ENCODE assay signal across 19 cellular contexts in the genomic region with DNA sequence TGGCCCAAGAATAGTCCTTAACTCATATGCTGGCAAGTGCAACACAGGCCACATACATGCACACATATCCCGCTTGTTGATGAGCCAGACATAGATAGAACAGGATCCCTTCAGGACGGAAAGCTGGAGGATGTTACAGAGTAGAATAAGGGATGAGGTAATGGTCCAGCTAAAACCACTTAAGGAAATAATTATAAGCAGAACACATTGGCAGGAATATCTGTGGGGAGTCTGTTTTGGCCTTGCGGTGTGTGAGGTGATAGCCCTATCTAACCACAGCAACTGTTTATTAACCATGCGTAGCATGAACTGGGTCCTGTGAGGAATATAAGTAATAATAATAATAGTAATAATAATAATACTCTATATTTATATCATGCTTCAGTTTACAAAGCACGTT. TPM values are rescaled to one million over a fixed set of nuclear protein-coding genes. Genes with fewer than 3 reads are reported as not detected.
DNase-seq lines count a peak whose midpoint lies in the region; ATAC-seq, FAIRE-seq and TF ChIP-seq lines count a peak whose summit lies in the region.
"Had no signal": no experiment of that assay in that cellular context is flagged by ENCODE, and none has a peak within 500 bp of the region (broad histone marks: within the 10 kb centered on the region; RNA-seq: fewer than 3 reads in every experiment).

No MANE protein-coding gene starts in this region.

- DNase-seq in AG09319 (ENCODE audit: extremely low read depth, low read depth) = peak; percentile 11
- peak; percentile 16 for DNase-seq in LHCN-M2 (ENCODE audit: low read depth)
- DNase-seq in K562 (ENCODE audit: extremely low read depth in 1 of 4, low spot score in 3 of 4) = peak in 3 of 4 experiments; percentile 52 to 66 (median 64)
- DNase-seq in UCSD-AML1 (lab: John Stamatoyannopoulos, UW; ENCODE audit: unreplicated experiment) = no peak
- DNase-seq: activated B cell treated with CpG ODN at 0.5 μM for 24 hours; activated CD8-positive, alpha-beta memory T cell treated with anti-CD3 and anti-CD28 coated beads for 24 hours; activated naive CD8-positive, alpha-beta T cell treated with anti-CD3 and anti-CD28 coated beads, Interleukin-2, amount 50 U/mL, for 24 hours; COR-L47; KG1; NCI-H2107; NCI-H774 had no signal

- CTCF ChIA-PET in K562 (lab: Yijun Ruan, JAX; ENCODE audit: low intra/inter-chr PET ratio) = no interaction called here

- no peak overlapping the region; the same call in 2 of the 3 replicates for H3K27ac ChIP-seq in K562 (ENCODE audit: extremely low read depth, low read depth, low read length)

- TF ChIP-seq EP300 in K562 (IDR thresholded peaks at IDR 0.05; ENCODE audit: low read length) = no peak; the same call in 1 of the 2 replicates

- ATAC-seq in K562 (peak; percentile 74), GM18520 (IDR thresholded peaks at IDR 0.05; ENCODE audit: unreplicated experiment) (no peak), HG02759 (IDR thresholded peaks at IDR 0.05; ENCODE audit: unreplicated experiment) (no peak), HG03139 (IDR thresholded peaks at IDR 0.05; ENCODE audit: unreplicated experiment) (no peak)
- ATAC-seq: activated naive CD8-positive, alpha-beta T cell treated with anti-CD3 and anti-CD28 coated beads, Interleukin-2, amount 50 U/mL, for 24 hours; activated T-helper 17 cell treated with anti-CD3 and anti-CD28 coated beads, Interleukin-2, amount 50 U/mL, for 72 hours had no signal

- no peaks in the 10 kb centered on the region for H3K79me2 ChIP-seq in K562 (ENCODE audit: control insufficient read depth, insufficient read depth, low read length)

- H3K4me1 ChIP-seq in K562 (replicated peaks in 1 of 2; ENCODE audit: control insufficient read depth in 2 of 2, insufficient read depth in 2 of 2, low read length in 2 of 2) = peaks cover 2 to 28% of the 10 kb centered on the region in 2 experiments; a peak in 4 of 5 replicates
- H3K4me1 ChIP-seq: esophagus muscularis mucosa had no signal

- peak overlapping the region; percentile 26; the same call in 1 of the 2 replicates for H3K4me2 ChIP-seq in K562 (ENCODE audit: insufficient read depth, low read length)

- 0 out of 2 replicates have a peak, but pooled peaks cover 3% of the 10 kb centered on the region for H3K9me3 ChIP-seq in K562 (replicated peaks; ENCODE audit: control insufficient read depth, insufficient read depth, low read depth, low read length)
- H3K9me3 ChIP-seq: esophagus muscularis mucosa had no signal

- TF ChIP-seq CTCF in AG09319 (IDR thresholded peaks at IDR 0.05; ENCODE audit: low read depth, low read length) (no peak), K562 (IDR thresholded peaks at IDR 0.05 in 2 of 3, conservative IDR thresholded peaks at IDR 0.05 in 1 of 3; ENCODE audit: insufficient read depth in 2 of 3, low read depth in 1 of 3, low read length in 3 of 3) (no peak)

- H3K9ac ChIP-seq in K562 (ENCODE audit: insufficient read depth in 1 of 2, low read depth in 2 of 2, low read length in 2 of 2) = no peak overlapping the region; a peak in 1 of 4 replicates

- TF ChIP-seq POLR2A in K562 (conservative IDR thresholded peaks at IDR 0.05) = no peak

- in situ Hi-C loops in K562 (cut with MboI) = no loop called here

- POLR2A ChIA-PET in K562 (lab: Yijun Ruan, JAX) = interaction anchor here (0.8 to 1.2 kb wide), 3 partner anchors 10 to 21 kb away, joined by 3 to 6 read pairs (median 3); no protein-coding TSS in a partner anchor

- H3K9me1 ChIP-seq in K562 (ENCODE audit: control insufficient read depth, insufficient read depth, low read length) = no peaks in the 10 kb centered on the region

- intact Hi-C loops in K562 (cut with micrococcal nuclease) = no loop called here

- FAIRE-seq in K562 (lab: Jason Lieb, UNC) (peak; percentile 67), islet of Langerhans (lab: Jason Lieb, UNC) (peak; percentile 30)
- FAIRE-seq: GM12892 had no signal

- no peaks in the 10 kb centered on the region for H4K20me1 ChIP-seq in K562 (replicated peaks; ENCODE audit: control insufficient read depth, insufficient read depth, low read length)

- H3K36me3 ChIP-seq in K562 (ENCODE audit: control insufficient read depth, insufficient read depth, low read length) = peaks cover 8% of the 10 kb centered on the region; the same call in 2 of the 3 replicates
- H3K36me3 ChIP-seq: esophagus muscularis mucosa had no signal

- no TSS peak for BruUV-seq in K562 (replicated peaks; lab: Mats Ljungman, UMichigan)

- H2AFZ ChIP-seq in K562 (ENCODE audit: low read depth, low read length) = peak overlapping the region; percentile 43

- WGBS in K562 (ENCODE audit: insufficient coverage, low coverage, missing lambda C conversion rate) = 23% methylated on average over 5 of the region's 5 CpGs

- TF ChIP-seq RAD21 in K562 (CRISPR knock-in tag; conservative IDR thresholded peaks at IDR 0.05 in 1 of 2, IDR thresholded peaks at IDR 0.05 in 1 of 2) = no peak

- no peak overlapping the region for H3K4me3 ChIP-seq in K562
- H3K4me3 ChIP-seq: esophagus muscularis mucosa had no signal

- no peaks in the 10 kb centered on the region for H3K27me3 ChIP-seq in K562 (ENCODE audit: control insufficient read depth in 2 of 2, insufficient read depth in 2 of 2, low read length in 2 of 2)
- H3K27me3 ChIP-seq: esophagus muscularis mucosa had no signal

RNA-seq across cellular contexts. Expression of gene SCG3, which starts 25.0 kb away (rescaled TPM):
- not detected in 2 replicates for total RNA-seq in LHCN-M2 (2014; rRNA removed)
- not detected for polyA plus RNA-seq in LHCN-M2 (2012)
- total RNA-seq in K562 (2011; cell fraction: chromatin; rRNA removed; ENCODE audit: low replicate concordance) = 8.5 and 27.4 TPM in 2 replicates
- total RNA-seq in K562 (2011; cell fraction: nucleolus; rRNA removed) = 9.9 and 11.3 TPM in 2 replicates
- 19.9 and 30.9 TPM in 2 replicates for total RNA-seq in K562 (2011; cell fraction: nucleoplasm; rRNA removed)
- 14.9 and 17.4 TPM in 2 replicates for total RNA-seq in K562 (2014; rRNA removed)
- 32.2 and 42.1 TPM in 2 replicates for total RNA-seq in K562 (2014; rRNA removed; fragmentation: Illumina TruSeq; extraction: Trizol)
- total RNA-seq in K562 (2015; rRNA removed; fragmentation: Illumina TruSeq; extraction: Trizol) = 41.5 and 43.8 TPM in 2 replicates
- total RNA-seq in K562 (2021) = 19.5 and 21.0 TPM in 2 replicates
- polyA plus RNA-seq in K562 (2011; rRNA removed) = 4.2 and 22.7 TPM in 2 replicates
- 2.1 and 3.3 TPM in 2 replicates for polyA plus RNA-seq in K562 (2011; cell fraction: cytosol; rRNA removed)
- polyA plus RNA-seq in K562 (2011; cell fraction: nucleus; rRNA removed) = 1.4 and 4.3 TPM in 2 replicates
- 22.5 and 23.7 TPM in 2 replicates for polyA plus RNA-seq in K562 (2012)
- polyA plus RNA-seq in K562 (2014; fragmentation: Illumina TruSeq; extraction: Trizol) = 23.3 and 28.5 TPM in 2 replicates
- 10 to 100 TPM; 13.0 to 17.8 TPM for polyA plus RNA-seq in K562 (2014; fragmentation: Nextera tagmentation; extraction: Ambion mirVana)
- 11.3 and 14.1 TPM in 2 replicates for polyA plus RNA-seq in K562 (2014; rRNA removed)
- polyA minus RNA-seq in K562 (2011; rRNA and poly(A)+ RNA removed) = 11.9 and 42.1 TPM in 2 replicates
- 4.8 and 22.5 TPM in 2 replicates for polyA minus RNA-seq in K562 (2011; cell fraction: cytosol; rRNA and poly(A)+ RNA removed)
- polyA minus RNA-seq in K562 (2011; cell fraction: nucleus; rRNA and poly(A)+ RNA removed) = 3.0 and 5.7 TPM in 2 replicates
- total RNA-seq: activated B cell treated with CpG ODN at 0.5 μM for 24 hours; activated T-helper 17 cell treated with anti-CD3 and anti-CD28 coated beads, Interleukin-2, amount 50 U/mL, for 72 hours; G401 had no signal

RNA-seq across cellular contexts. Expression of gene LYSMD2, which starts 31.1 kb away (rescaled TPM):
- 4.2 and 4.7 TPM in 2 replicates for total RNA-seq in LHCN-M2 (2014; rRNA removed)
- polyA plus RNA-seq in LHCN-M2 (2012) = 2.0 TPM
- total RNA-seq in K562 (2011; cell fraction: chromatin; rRNA removed; ENCODE audit: low replicate concordance) = 2.4 and 7.0 TPM in 2 replicates
- total RNA-seq in K562 (2011; cell fraction: nucleolus; rRNA removed) = 2.8 and 3.2 TPM in 2 replicates
- total RNA-seq in K562 (2011; cell fraction: nucleoplasm; rRNA removed) = 3.1 and 5.4 TPM in 2 replicates
- total RNA-seq in K562 (2014; rRNA removed) = 8.8 and 10.9 TPM in 2 replicates
- total RNA-seq in K562 (2014; rRNA removed; fragmentation: Illumina TruSeq; extraction: Trizol) = 13.6 and 14.2 TPM in 2 replicates
- total RNA-seq in K562 (2015; rRNA removed; fragmentation: Illumina TruSeq; extraction: Trizol) = 11.2 and 11.3 TPM in 2 replicates
- total RNA-seq in K562 (2021) = 9.7 and 10.3 TPM in 2 replicates
- polyA plus RNA-seq in K562 (2011; rRNA removed) = 11.3 and 30.3 TPM in 2 replicates
- polyA plus RNA-seq in K562 (2011; cell fraction: cytosol; rRNA removed) = 6.9 and 16.4 TPM in 2 replicates
- 4.8 and 5.0 TPM in 2 replicates for polyA plus RNA-seq in K562 (2011; cell fraction: nucleus; rRNA removed)
- polyA plus RNA-seq in K562 (2012) = 11.4 and 11.6 TPM in 2 replicates
- polyA plus RNA-seq in K562 (2014; fragmentation: Illumina TruSeq; extraction: Trizol) = 7.9 and 9.5 TPM in 2 replicates
- 1 to 10 TPM; 4.3 to 4.8 TPM for polyA plus RNA-seq in K562 (2014; fragmentation: Nextera tagmentation; extraction: Ambion mirVana)
- polyA plus RNA-seq in K562 (2014; rRNA removed) = 9.8 and 10.7 TPM in 2 replicates
- 4.8 and 8.9 TPM in 2 replicates for polyA minus RNA-seq in K562 (2011; rRNA and poly(A)+ RNA removed)
- 2.9 and 6.2 TPM in 2 replicates for polyA minus RNA-seq in K562 (2011; cell fraction: cytosol; rRNA and poly(A)+ RNA removed)
- polyA minus RNA-seq in K562 (2011; cell fraction: nucleus; rRNA and poly(A)+ RNA removed) = 2.0 and 3.6 TPM in 2 replicates
- total RNA-seq: G401 had no signal

RNA-seq across cellular contexts. Expression of gene TMOD2, which starts 45.0 kb away (rescaled TPM):
- total RNA-seq in LHCN-M2 (2014; rRNA removed) (5.0 and 5.8 TPM in 2 replicates), K562 (2014; rRNA removed) (2.2 TPM in 2 replicates), K562 (2014; rRNA removed; fragmentation: Illumina TruSeq; extraction: Trizol) (3.8 and 4.8 TPM in 2 replicates), K562 (2015; rRNA removed; fragmentation: Illumina TruSeq; extraction: Trizol) (3.3 and 3.6 TPM in 2 replicates), K562 (2021) (3.2 and 3.4 TPM in 2 replicates)
- 1.5 TPM for polyA plus RNA-seq in LHCN-M2 (2012)
- 3.1 and 8.1 TPM in 2 replicates for total RNA-seq in K562 (2011; cell fraction: chromatin; rRNA removed; ENCODE audit: low replicate concordance)
- 0.83 and 1.4 TPM in 2 replicates for total RNA-seq in K562 (2011; cell fraction: nucleolus; rRNA removed)
- total RNA-seq in K562 (2011; cell fraction: nucleoplasm; rRNA removed) = 5.7 and 14.4 TPM in 2 replicates
- polyA plus RNA-seq in K562 (2011; rRNA removed) (2.3 and 3.6 TPM in 2 replicates), K562 (2014; fragmentation: Illumina TruSeq; extraction: Trizol) (2.7 and 3.0 TPM in 2 replicates), K562 (2014; fragmentation: Nextera tagmentation; extraction: Ambion mirVana) (under 1 TPM; 0.49 to 0.85 TPM), K562 (2014; rRNA removed) (2.1 and 3.3 TPM in 2 replicates)
- 0.57 and 1.1 TPM in 2 replicates for polyA plus RNA-seq in K562 (2011; cell fraction: cytosol; rRNA removed)
- polyA plus RNA-seq in K562 (2011; cell fraction: nucleus; rRNA removed) = 2.7 and 2.9 TPM in 2 replicates
- polyA plus RNA-seq in K562 (2012) = 1.7 and 4.4 TPM in 2 replicates
- 2.3 and 3.5 TPM in 2 replicates for polyA minus RNA-seq in K562 (2011; rRNA and poly(A)+ RNA removed)
- 0.91 and 1.7 TPM in 2 replicates for polyA minus RNA-seq in K562 (2011; cell fraction: cytosol; rRNA and poly(A)+ RNA removed)
- 1.8 and 1.9 TPM in 2 replicates for polyA minus RNA-seq in K562 (2011; cell fraction: nucleus; rRNA and poly(A)+ RNA removed)
